8 cellular contexts compared by ENCODE assay signal in the genomic region with DNA sequence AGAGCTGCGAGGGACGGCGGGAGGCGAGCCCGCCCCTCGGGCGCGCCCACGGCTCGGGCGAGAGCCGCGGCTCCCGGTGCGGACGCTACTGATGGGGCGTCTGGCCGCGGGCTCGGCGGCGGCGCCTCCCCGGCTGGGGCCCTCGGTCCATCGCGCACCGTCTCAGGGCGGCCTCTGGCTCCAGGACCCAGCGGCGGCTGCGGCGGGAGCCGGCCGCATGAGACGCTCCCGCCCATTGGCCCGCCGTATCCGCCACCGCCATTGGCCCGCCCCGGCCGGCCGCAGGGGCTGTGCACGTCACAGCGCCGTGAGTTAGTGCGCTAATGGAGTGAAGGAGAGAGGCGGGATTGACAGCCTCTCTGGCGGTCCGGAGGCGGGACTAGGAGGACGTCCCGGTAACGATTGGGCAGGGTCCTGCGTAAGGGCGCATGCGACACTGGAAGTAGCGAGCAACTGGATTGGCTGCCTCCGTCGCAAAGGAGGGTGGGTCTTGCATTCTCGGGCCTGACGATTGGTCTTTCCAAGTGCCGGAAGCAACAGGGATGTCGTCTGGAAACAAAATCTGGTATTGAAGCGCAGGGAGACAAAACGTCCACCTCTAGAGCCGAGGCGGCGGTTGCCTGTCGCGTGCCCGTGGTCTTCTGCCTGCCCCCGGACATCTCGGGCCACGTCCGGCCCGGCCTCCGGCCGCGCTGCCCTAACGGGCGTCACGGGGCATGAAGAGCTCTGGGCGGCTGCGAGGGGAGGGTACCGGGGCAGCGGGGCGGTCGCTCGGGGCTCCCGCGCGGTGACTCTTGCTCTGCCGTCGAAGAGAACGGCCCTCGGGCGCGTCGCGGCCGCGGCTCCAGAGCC. TPM values are rescaled to one million over a fixed set of nuclear protein-coding genes. Genes with fewer than 3 reads are reported as not detected.
DNase-seq lines count a peak whose midpoint lies in the region; ATAC-seq lines count a peak whose summit lies in the region.

A gene (minus strand): TSS at position 176 of the 852 bp plus-strand sequence. CDS start 173,542 bp downstream, outside the sequence.

- H3K27me3 Mint-ChIP-seq in effector memory CD8-positive, alpha-beta T cell = no peaks in the 10 kb centered on the region
- no peaks in the 10 kb centered on the region for H3K27me3 Mint-ChIP-seq in memory B cell

- peak; percentile 98 for DNase-seq in COLO668 (lab: John Stamatoyannopoulos, UW; ENCODE audit: unreplicated experiment)
- DNase-seq in HT1080 (ENCODE audit: low read depth) = peak; percentile 100
- peak; percentile 100 for DNase-seq in NOMO-1 treated with DMSO at 0.1 percent for 48 hours (lab: John Stamatoyannopoulos, UW; ENCODE audit: unreplicated experiment)
- DNase-seq in activated CD8-positive, alpha-beta memory T cell treated with anti-CD3 and anti-CD28 coated beads for 4 hours (ENCODE audit: low read depth in 2 of 2) = peak; percentile 95 to 99
- peak; percentile 98 for DNase-seq in effector memory CD8-positive, alpha-beta T cell
- DNase-seq in memory B cell (ENCODE audit: low spot score in 2 of 2) = peak; percentile 99
- peak; percentile 96 for DNase-seq in stimulated activated CD8-positive, alpha-beta memory T cell treated with anti-CD3 and anti-CD28 coated beads, Interleukin-12 subunit alpha, Interleukin-12 subunit beta, amount 100 ng/mL, for 24 hours (ENCODE audit: extremely low read depth)

- H3K36me3 Mint-ChIP-seq in effector memory CD8-positive, alpha-beta T cell (ENCODE audit: insufficient read depth) = peaks cover 25% of the 10 kb centered on the region
- H3K36me3 Mint-ChIP-seq in memory B cell = peaks cover 2% of the 10 kb centered on the region

- ATAC-seq in GM21360 (IDR thresholded peaks at IDR 0.05; ENCODE audit: unreplicated experiment) = peak; percentile 78
- ATAC-seq in effector memory CD8-positive, alpha-beta T cell (replicated peaks) = peak; percentile 82
- ATAC-seq in memory B cell (ENCODE audit: low read depth) = peak; percentile 72

- H3K4me1 Mint-ChIP-seq in effector memory CD8-positive, alpha-beta T cell (ENCODE audit: low read depth in 2 of 2) = peaks cover 45 to 46% of the 10 kb centered on the region in 2 donors
- peaks cover 28% of the 10 kb centered on the region for H3K4me1 Mint-ChIP-seq in memory B cell

- H3K9me3 Mint-ChIP-seq in effector memory CD8-positive, alpha-beta T cell = no peaks in the 10 kb centered on the region
- no peaks in the 10 kb centered on the region for H3K9me3 Mint-ChIP-seq in memory B cell

- peak within 1 kb of the TSS; percentile 91 to 92 for H3K27ac Mint-ChIP-seq in effector memory CD8-positive, alpha-beta T cell
- H3K27ac Mint-ChIP-seq in memory B cell = peak within 1 kb of the TSS; percentile 98

- peak within 1 kb of the TSS; percentile 87 to 89 for H3K4me3 Mint-ChIP-seq in effector memory CD8-positive, alpha-beta T cell
- H3K4me3 Mint-ChIP-seq in memory B cell = peak within 1 kb of the TSS; percentile 90

RNA-seq across cellular contexts. Expression of the gene that starts here (rescaled TPM):
- total RNA-seq in HT1080 (2014; rRNA removed; shearing (Covaris generic)) = 62.6 and 79.1 TPM in 2 replicates
- polyA plus RNA-seq in HT1080 (2015; cell fraction: cytosol; rRNA removed) = 114 and 124 TPM in 2 replicates
- 199 and 214 TPM in 2 replicates for polyA plus RNA-seq in HT1080 (2015; cell fraction: nucleus; rRNA removed)

Comparison
In these comparisons a context has a peak if more than half of its experiments do, and no peak if none do; other contexts are left out.
1. Peak in every context shown above with its lines: DNase-seq and ATAC-seq.